22 cellular contexts compared by ENCODE assay signal in genomic region chr4:136307765-136308164, GRCh38.
"Had no signal": no experiment of that assay in that cellular context is flagged by ENCODE, and none has a peak within 500 bp of the region (broad histone marks: within the 10 kb centered on the region; RNA-seq: fewer than 3 reads in every experiment).

No MANE protein-coding gene starts in this region.

- H3K9me3 ChIP-seq: MG63, SK-N-SH had no signal

- H3K4me2 ChIP-seq: SK-N-SH had no signal

- H3K4me1 ChIP-seq: SJSA1 had no signal

- DNase-seq: KBM-7, MG63, NCI-H1092 treated with DMSO at 0.1 percent for 48 hours, NCI-H1436, NCI-H187, NCI-H2029, NCI-H2081 treated with DMSO at 0.1 percent for 48 hours, NCI-H2171, NCI-H226, NCI-H446, NCI-H510A, NCI-H524 treated with DMSO at 0.1 percent for 48 hours, NCI-H69, NCI-H774, Right ventricle myocardium superior, RPMI8226, SIG-M5, SK-N-SH, SW 1271, T-cell had no signal

- H3K36me3 ChIP-seq: MG63, SJSA1 had no signal

- H3K27ac ChIP-seq: SJSA1 had no signal

- FAIRE-seq: RCC 7860 had no signal

- H3K9ac ChIP-seq: SK-N-SH had no signal

- ATAC-seq: T-cell had no signal

- H3K4me3 ChIP-seq: MG63, SJSA1 had no signal
